In genomic region chr1:228410671-228411070, GRCh38 we compare ENCODE assay signal across 30 cellular contexts. TPM values are rescaled to one million over a fixed set of nuclear protein-coding genes. Genes with fewer than 3 reads are reported as not detected.
"Had no signal": no experiment of that assay in that cellular context is flagged by ENCODE, and none has a peak within 500 bp of the region (broad histone marks: within the 10 kb centered on the region; RNA-seq: fewer than 3 reads in every experiment).

No MANE protein-coding gene starts in this region.

- H3K9me3 ChIP-seq: adrenal gland, body of pancreas, gastroesophageal sphincter, left ventricle myocardium inferior, right lobe of liver, upper lobe of left lung had no signal

- H3K4me2 ChIP-seq: hepatocyte had no signal

- H3K36me3 Mint-ChIP-seq: WTC11 had no signal

- DNase-seq: activated CD4-positive, alpha-beta memory T cell treated with anti-CD3 and anti-CD28 coated beads, Interleukin-2, amount 10 ng/mL, durations not matched to agents 7 days and 5 days; activated CD4-positive, alpha-beta T cell treated with anti-CD3 and anti-CD28 coated beads for 1 hour; activated CD4-positive, alpha-beta T cell treated with anti-CD3 and anti-CD28 coated beads, Interleukin-2, amount 10 ng/mL, durations not matched to agents 7 days and 5 days; activated naive CD4-positive, alpha-beta T cell treated with anti-CD3 and anti-CD28 coated beads for 36 hours; activated naive CD8-positive, alpha-beta T cell treated with anti-CD3 and anti-CD28 coated beads for 36 hours; activated T-cell treated with anti-CD3 and anti-CD28 coated beads, Interleukin-2, amount 50 U/mL, for 48 hours; body of pancreas; cerebellar nuclear complex; effector memory CD4-positive, alpha-beta T cell; islet precursor cell; left ventricle myocardium inferior; midbrain; naive thymus-derived CD4-positive, alpha-beta T cell; right lobe of liver; stimulated activated CD4-positive, alpha-beta T cell treated with anti-CD3 and anti-CD28 coated beads, Interleukin-12 subunit alpha, Interleukin-12 subunit beta, amount 100 ng/mL, for 4 hours; stimulated activated CD4-positive, alpha-beta T cell treated with anti-CD3 and anti-CD28 coated beads, Interleukin-4, amount 100 ng/mL, for 1 hour; SW 1271; T-helper 2 cell had no signal

- H2AFZ ChIP-seq: hepatocyte had no signal

- H3K9me3 Mint-ChIP-seq: activated CD4-positive, alpha-beta memory T cell treated with anti-CD3 and anti-CD28 coated beads, Interleukin-2, amount 10 ng/mL, durations not matched to agents 7 days and 5 days; activated CD4-positive, alpha-beta T cell treated with anti-CD3 and anti-CD28 coated beads, Interleukin-2, amount 10 ng/mL, durations not matched to agents 7 days and 5 days; activated naive CD4-positive, alpha-beta T cell treated with anti-CD3 and anti-CD28 coated beads for 36 hours; activated naive CD8-positive, alpha-beta T cell treated with anti-CD3 and anti-CD28 coated beads for 36 hours; stimulated activated naive CD8-positive, alpha-beta T cell treated with anti-CD3 and anti-CD28 coated beads, Interleukin-15, Interleukin-2, amounts not matched to agents 100 ng/mL and 50 ng/mL, for 24 hours; WTC11 had no signal

- H3K27me3 ChIP-seq: hepatocyte, right lobe of liver had no signal

- H3K4me3 ChIP-seq: adrenal gland, body of pancreas, coronary artery, dorsolateral prefrontal cortex, gastroesophageal sphincter, hepatocyte, left ventricle myocardium inferior, right lobe of liver, upper lobe of left lung had no signal

- ATAC-seq: body of pancreas; gastroesophageal sphincter; naive thymus-derived CD4-positive, alpha-beta T cell; right lobe of liver; WTC11 had no signal

- H3K27ac ChIP-seq: adrenal gland, body of pancreas, dorsolateral prefrontal cortex, hepatocyte, right lobe of liver, upper lobe of left lung had no signal

- H3K36me3 ChIP-seq: adrenal gland, left ventricle myocardium inferior, right lobe of liver had no signal

- H3K4me3 Mint-ChIP-seq: activated CD4-positive, alpha-beta memory T cell treated with anti-CD3 and anti-CD28 coated beads, Interleukin-2, amount 10 ng/mL, durations not matched to agents 7 days and 5 days; activated CD4-positive, alpha-beta T cell treated with anti-CD3 and anti-CD28 coated beads, Interleukin-2, amount 10 ng/mL, durations not matched to agents 7 days and 5 days; activated naive CD4-positive, alpha-beta T cell treated with anti-CD3 and anti-CD28 coated beads for 36 hours; activated naive CD8-positive, alpha-beta T cell treated with anti-CD3 and anti-CD28 coated beads for 36 hours; stimulated activated naive CD8-positive, alpha-beta T cell treated with anti-CD3 and anti-CD28 coated beads, Interleukin-15, Interleukin-2, amounts not matched to agents 100 ng/mL and 50 ng/mL, for 24 hours; WTC11 had no signal

- H3K27ac Mint-ChIP-seq: activated CD4-positive, alpha-beta memory T cell treated with anti-CD3 and anti-CD28 coated beads, Interleukin-2, amount 10 ng/mL, durations not matched to agents 7 days and 5 days; activated CD4-positive, alpha-beta T cell treated with anti-CD3 and anti-CD28 coated beads, Interleukin-2, amount 10 ng/mL, durations not matched to agents 7 days and 5 days; activated naive CD4-positive, alpha-beta T cell treated with anti-CD3 and anti-CD28 coated beads for 36 hours; progenitor cell of endocrine pancreas; stimulated activated naive CD8-positive, alpha-beta T cell treated with anti-CD3 and anti-CD28 coated beads, Interleukin-15, Interleukin-2, amounts not matched to agents 100 ng/mL and 50 ng/mL, for 24 hours; WTC11 had no signal

RNA-seq across cellular contexts. Expression of gene TRIM17, which starts 6.0 kb away (rescaled TPM):
- total RNA-seq: gastroesophageal sphincter, lung microvascular endothelial cell, right lobe of liver, subcutaneous adipose tissue had no signal
- polyA plus RNA-seq: aorta had no signal
